In the genomic region with DNA sequence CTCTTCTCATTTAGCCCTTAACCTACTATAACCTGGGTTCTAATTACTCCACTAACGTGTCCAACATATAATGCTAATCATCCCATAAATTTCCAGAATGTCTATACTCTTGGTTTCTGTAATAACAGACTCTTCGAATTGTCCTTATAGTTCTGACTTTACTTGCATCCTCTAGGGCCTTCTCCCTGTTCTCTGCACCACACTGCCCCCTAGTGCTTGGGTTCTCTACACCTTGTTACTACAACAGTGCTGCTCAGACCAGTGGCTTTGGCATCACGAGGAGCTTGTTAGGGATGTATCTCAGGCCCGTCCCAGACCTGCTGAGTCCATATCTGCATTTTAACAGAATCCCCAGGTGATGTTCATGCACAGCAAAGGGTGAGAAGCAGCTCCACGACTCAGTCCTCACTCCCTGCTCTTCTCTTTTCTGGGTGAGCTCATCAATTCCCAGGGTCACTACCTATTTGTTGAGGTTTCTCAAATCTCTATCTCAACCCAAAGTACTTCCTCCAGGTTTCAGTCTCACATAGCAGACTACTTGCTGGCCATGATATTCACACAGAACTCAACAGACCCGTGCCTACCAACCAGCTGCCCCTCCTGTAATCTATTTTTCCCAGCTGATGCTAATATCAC, we compare ENCODE assay signal across 8 cellular contexts. TPM values are rescaled to one million over a fixed set of nuclear protein-coding genes. Genes with fewer than 3 reads are reported as not detected.
A peak's percentile ranks its signal among the peaks of the same experiment; 100 is the strongest.
DNase-seq lines count a peak whose midpoint lies in the region; ATAC-seq and TF ChIP-seq lines count a peak whose summit lies in the region.

No MANE protein-coding gene starts in this region.

- no peak overlapping the region for H3K27ac ChIP-seq in CD8-positive, alpha-beta memory T cell (ENCODE audit: low read depth, low read length)
- no peak overlapping the region for H3K27ac ChIP-seq in lower lobe of right lung

- peak; percentile 73 for TF ChIP-seq CTCF in lower lobe of right lung (IDR thresholded peaks at IDR 0.05)

- no peaks in the 10 kb centered on the region for H3K4me1 ChIP-seq in CD8-positive, alpha-beta memory T cell (ENCODE audit: insufficient read depth, low read length)
- H3K4me1 ChIP-seq in lower lobe of right lung = no peaks in the 10 kb centered on the region

- no peaks in the 10 kb centered on the region for H3K36me3 ChIP-seq in CD8-positive, alpha-beta memory T cell (ENCODE audit: insufficient read depth, low read length)
- no peaks in the 10 kb centered on the region for H3K36me3 ChIP-seq in lower lobe of right lung

- intact Hi-C loops in lower lobe of right lung (cut with DNase I) = no loop called here

- peaks cover 0 to 6% of the 10 kb centered on the region in 2 donors for H3K27me3 Mint-ChIP-seq in CD8-positive, alpha-beta memory T cell

- H3K36me3 Mint-ChIP-seq in CD8-positive, alpha-beta memory T cell = no peaks in the 10 kb centered on the region

- ATAC-seq in GM19438 (IDR thresholded peaks at IDR 0.05; ENCODE audit: low read depth, unreplicated experiment) (peak; percentile 97), HG03457 (IDR thresholded peaks at IDR 0.05; ENCODE audit: unreplicated experiment) (peak; percentile 80), lower lobe of right lung (peak; percentile 92 to 93)

- H3K27me3 ChIP-seq in CD8-positive, alpha-beta memory T cell (ENCODE audit: insufficient read depth, low read length, poor library complexity, severe bottlenecking) = no peaks in the 10 kb centered on the region
- no peaks in the 10 kb centered on the region for H3K27me3 ChIP-seq in lower lobe of right lung (ENCODE audit: low read depth)

- H3K27ac Mint-ChIP-seq in CD8-positive, alpha-beta memory T cell = no peak overlapping the region

- no peak overlapping the region for H3K4me3 ChIP-seq in CD8-positive, alpha-beta memory T cell (ENCODE audit: low read length)
- H3K4me3 ChIP-seq in lower lobe of right lung = no peak overlapping the region

- peak; percentile 64 to 88 (median 76) for DNase-seq in CD8-positive, alpha-beta memory T cell
- DNase-seq in NCI-H524 (lab: John Stamatoyannopoulos, UW) (peak; percentile 78 to 85), dedifferentiated amniotic fluid mesenchymal stem cell (ENCODE audit: extremely low spot score) (peak; percentile 84), lower lobe of right lung (peak; percentile 80)
- peak; percentile 85 to 93 for DNase-seq in activated CD4-positive, alpha-beta T cell treated with anti-CD3 and anti-CD28 coated beads for 4 hours
- DNase-seq in stimulated activated CD8-positive, alpha-beta memory T cell treated with anti-CD3 and anti-CD28 coated beads, Interleukin-15, amount 100 ng/mL, for 4 hours (ENCODE audit: low read depth in 2 of 2) = peak; percentile 51 to 75

- H3K4me3 Mint-ChIP-seq in CD8-positive, alpha-beta memory T cell = no peak overlapping the region

- H3K9me3 ChIP-seq in CD8-positive, alpha-beta memory T cell (ENCODE audit: low read length) = no peaks in the 10 kb centered on the region
- no peaks in the 10 kb centered on the region for H3K9me3 ChIP-seq in lower lobe of right lung

- H3K9me3 Mint-ChIP-seq in CD8-positive, alpha-beta memory T cell = no peaks in the 10 kb centered on the region

- H3K4me1 Mint-ChIP-seq in CD8-positive, alpha-beta memory T cell = no peaks in the 10 kb centered on the region

- POLR2A ChIA-PET in CD8-positive, alpha-beta memory T cell (lab: Charles Lee) = no interaction called here

- CTCF ChIA-PET in CD8-positive, alpha-beta memory T cell (lab: Charles Lee) = interaction anchor here (0.6 to 2.7 kb wide), 12 partner anchors 9 to 50 kb away, joined by 3 to 16 read pairs (median 5); a partner anchor contains a TSS

RNA-seq across cellular contexts. Expression of a gene that starts 14.5 kb away (rescaled TPM):
- total RNA-seq in CD8-positive, alpha-beta memory T cell = 100 to 1,000 TPM; 132 to 137 TPM
- polyA plus RNA-seq in CD8-positive, alpha-beta memory T cell = 54.1 TPM
- 60.4 TPM for total RNA-seq in lower lobe of right lung

RNA-seq across cellular contexts. Expression of a gene that starts 16.1 kb away (rescaled TPM):
- 10 to 100 TPM; 30.6 to 34.1 TPM for total RNA-seq in CD8-positive, alpha-beta memory T cell
- polyA plus RNA-seq in CD8-positive, alpha-beta memory T cell = 22.0 TPM
- 42.4 TPM for total RNA-seq in lower lobe of right lung
